8 cellular contexts compared by ENCODE assay signal in genomic region chr7:120989571-120990220, GRCh38. TPM values are rescaled to one million over a fixed set of nuclear protein-coding genes. Genes with fewer than 3 reads are reported as not detected.
DNase-seq lines count a peak whose midpoint lies in the region; ATAC-seq and TF ChIP-seq lines count a peak whose summit lies in the region.
"Had no signal": no experiment of that assay in that cellular context is flagged by ENCODE, and none has a peak within 500 bp of the region (broad histone marks: within the 10 kb centered on the region; RNA-seq: fewer than 3 reads in every experiment).

No MANE protein-coding gene starts in this region.

- H3K9me3 ChIP-seq in OCI-LY3 (ENCODE audit: insufficient read depth, low read length) (no peaks in the 10 kb centered on the region), esophagus (ENCODE audit: control insufficient read depth in 2 of 2, insufficient read depth in 1 of 2, low read depth in 1 of 2, low read length in 1 of 2) (no peaks in the 10 kb centered on the region), muscle layer of duodenum (ENCODE audit: control insufficient read depth in 1 of 2, low read length in 2 of 2) (no peaks in the 10 kb centered on the region)

- H3K79me2 ChIP-seq in OCI-LY3 (ENCODE audit: low read length): no peaks in the 10 kb centered on the region

- DNase-seq in type B pancreatic cell (ENCODE audit: extremely low spot score, unreplicated experiment) (no peak), COLO829 (ENCODE audit: low spot score) (no peak), iPS-NIHi11 (ENCODE audit: low spot score) (no peak)
- DNase-seq: activated T-cell treated with anti-CD3 and anti-CD28 coated beads, Interleukin-2, amount 50 U/mL, for 1 hour had no signal

- H3K9ac ChIP-seq in OCI-LY3 (ENCODE audit: low read length): no peak overlapping the region

- no peak for ATAC-seq in HG02938 (IDR thresholded peaks at IDR 0.05; ENCODE audit: unreplicated experiment)

- 42 to 53% methylated on average over 12 of the region's 12 CpGs for WGBS in esophagus, 2 donors

- no peak overlapping the region for H3K27ac Mint-ChIP-seq in type B pancreatic cell

- H3K27me3 ChIP-seq in OCI-LY3 (ENCODE audit: low read depth, low read length) (peaks cover 43% of the 10 kb centered on the region), esophagus (ENCODE audit: control insufficient read depth in 1 of 2, insufficient read depth in 2 of 2, low read length in 2 of 2) (no peaks in the 10 kb centered on the region), muscle layer of duodenum (ENCODE audit: low read depth, low read length) (no peaks in the 10 kb centered on the region)

- H3K4me1 ChIP-seq in OCI-LY3 (ENCODE audit: low read length): peaks cover 30% of the 10 kb centered on the region
- no peaks in the 10 kb centered on the region for H3K4me1 ChIP-seq in esophagus (ENCODE audit: control insufficient read depth in 2 of 2, insufficient read depth in 2 of 2, low read length in 1 of 2)
- H3K4me1 ChIP-seq in muscle layer of duodenum (ENCODE audit: control insufficient read depth in 1 of 2, insufficient read depth in 2 of 2, low read length in 2 of 2): peaks cover 5 to 20% of the 10 kb centered on the region in 2 donors

- peaks cover 25% of the 10 kb centered on the region for H3K4me1 Mint-ChIP-seq in type B pancreatic cell (ENCODE audit: unreplicated experiment)

- H3K36me3 Mint-ChIP-seq in type B pancreatic cell: peaks cover 4% of the 10 kb centered on the region

- no peak overlapping the region for H2AFZ ChIP-seq in OCI-LY3 (ENCODE audit: low read depth, low read length)

- H3K4me2 ChIP-seq in OCI-LY3 (ENCODE audit: low read length): peak overlapping the region; percentile 100

- H3K36me3 ChIP-seq in OCI-LY3 (replicated peaks; ENCODE audit: low read depth, low read length) (no peaks in the 10 kb centered on the region), esophagus (ENCODE audit: control insufficient read depth in 2 of 2, insufficient read depth in 2 of 2, low read length in 1 of 2) (no peaks in the 10 kb centered on the region), muscle layer of duodenum (ENCODE audit: control insufficient read depth in 1 of 2, insufficient read depth in 2 of 2, low read length in 2 of 2) (no peaks in the 10 kb centered on the region)

- H3K9me3 Mint-ChIP-seq in type B pancreatic cell: no peaks in the 10 kb centered on the region

- no peaks in the 10 kb centered on the region for H4K20me1 ChIP-seq in OCI-LY3 (ENCODE audit: insufficient read depth, low read length)

- H3K27ac ChIP-seq in OCI-LY3 (ENCODE audit: low read length): no peak overlapping the region
- peak overlapping the region; percentile 72 to 74 for H3K27ac ChIP-seq in esophagus (ENCODE audit: low read depth in 2 of 2, low read length in 1 of 2)
- peak overlapping the region; percentile 96 for H3K27ac ChIP-seq in muscle layer of duodenum (ENCODE audit: low read length)

- H3K4me3 Mint-ChIP-seq in type B pancreatic cell: peak overlapping the region; percentile 88

- H3K27me3 Mint-ChIP-seq in type B pancreatic cell: peaks cover 36% of the 10 kb centered on the region

- TF ChIP-seq CTCF in OCI-LY3 (IDR thresholded peaks at IDR 0.05; ENCODE audit: low read depth, low read length) (no peak), type B pancreatic cell (conservative IDR thresholded peaks at IDR 0.05) (no peak)

- H3K4me3 ChIP-seq in OCI-LY3 (ENCODE audit: low read length) (peak overlapping the region; percentile 80), esophagus (ENCODE audit: low read depth in 1 of 2, low read length in 2 of 2) (peak overlapping the region; percentile 41 to 48), muscle layer of duodenum (ENCODE audit: low read depth in 1 of 2, low read length in 2 of 2) (peak overlapping the region; percentile 78)

RNA-seq across cellular contexts. Expression of gene CPED1, which starts 1.2 kb away (rescaled TPM):
- polyA plus RNA-seq in esophagus: 1 to 10 TPM in 1 of 2 donors, under 1 TPM in 1; 0.29 to 1.3 TPM
- total RNA-seq in type B pancreatic cell (ENCODE audit: low replicate concordance): 0.88 and 45.4 TPM in 2 replicates

RNA-seq across cellular contexts. Expression of gene ING3, which starts 39.1 kb away (rescaled TPM):
- 1 to 10 TPM; 5.6 to 8.3 TPM for polyA plus RNA-seq in esophagus
- total RNA-seq in type B pancreatic cell (ENCODE audit: low replicate concordance): 14.5 and 20.7 TPM in 2 replicates
